1 cellular context compared by ENCODE assay signal in genomic region chr1:43235451-43236121, GRCh38.
TF ChIP-seq lines count a peak whose summit lies in the region.

No MANE protein-coding gene starts in this region.

TF ChIP-seq in HepG2, 621 proteins besides CTCF, POLR2A, EP300 and RAD21 (continued from another document):
- TF ChIP-seq ZNF318 (CRISPR knock-in tag; IDR thresholded peaks at IDR 0.05) (no peak), ZHX2 (IDR thresholded peaks at IDR 0.05; ENCODE audit: low read depth) (no peak), ZHX2 (CRISPR knock-in tag; IDR thresholded peaks at IDR 0.05; ENCODE audit: borderline replicate concordance) (no peak), SP1 (IDR thresholded peaks at IDR 0.05) (no peak), SP1 (CRISPR knock-in tag; IDR thresholded peaks at IDR 0.05) (no peak), SRF (IDR thresholded peaks at IDR 0.05; ENCODE audit: low read depth, low read length) (no peak), KDM5B (CRISPR knock-in tag; IDR thresholded peaks at IDR 0.05; ENCODE audit: borderline replicate concordance) (no peak), SRSF9 (IDR thresholded peaks at IDR 0.05; ENCODE audit: borderline replicate concordance, insufficient read depth, low read depth, low read length, poor library complexity, severe bottlenecking) (no peak), TRIM24 (CRISPR knock-in tag; IDR thresholded peaks at IDR 0.05) (no peak), GABPA (IDR thresholded peaks at IDR 0.05; ENCODE audit: low read depth, low read length) (no peak), GABPA (CRISPR knock-in tag; IDR thresholded peaks at IDR 0.05; ENCODE audit: low read depth) (no peak), HNRNPK (IDR thresholded peaks at IDR 0.05; ENCODE audit: low read depth, low read length, poor library complexity, severe bottlenecking) (no peak), TBP (CRISPR knock-in tag; IDR thresholded peaks at IDR 0.05) (no peak), NR3C1 (CRISPR knock-in tag; IDR thresholded peaks at IDR 0.05) (no peak)
TF ChIP-seq in HepG2: peak in this region for 0.
